Comparison of ENCODE assay signal across 35 cellular contexts in the genomic region with DNA sequence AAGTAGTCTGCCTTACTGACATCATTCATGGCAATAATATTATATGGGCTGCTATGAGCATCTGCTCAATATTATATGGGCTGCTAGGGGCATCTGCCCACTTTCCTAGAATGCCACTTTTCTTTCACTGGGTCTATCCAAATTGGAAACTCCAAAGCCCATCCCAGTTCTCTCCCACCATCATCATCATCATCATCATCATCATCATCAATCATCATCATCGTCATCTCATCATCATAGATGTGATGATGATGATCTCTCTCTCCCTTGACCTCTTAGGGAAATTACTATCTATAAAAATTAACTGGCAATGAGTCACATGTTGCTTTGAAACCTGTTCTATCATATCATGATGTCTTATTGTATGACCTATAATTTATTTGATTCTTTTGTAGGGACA.
"Had no signal": no experiment of that assay in that cellular context is flagged by ENCODE, and none has a peak within 500 bp of the region (broad histone marks: within the 10 kb centered on the region; RNA-seq: fewer than 3 reads in every experiment).

No MANE protein-coding gene starts in this region.

- H3K4me3 ChIP-seq: MG63 had no signal

- DNase-seq: Karpas-422, Kasumi-1, MG63, MM.1S, MV-4-11, NCI-H1048, NCI-H1092, NCI-H1092 treated with DMSO at 0.1 percent for 48 hours, NCI-H1105, NCI-H1105 treated with DMSO at 0.1 percent for 48 hours, NCI-H1417, NCI-H1417 treated with DMSO at 0.1 percent for 48 hours, NCI-H1436, NCI-H1436 treated with DMSO at 0.1 percent for 48 hours, NCI-H146, NCI-H1694, NCI-H1694 treated with DMSO at 0.1 percent for 48 hours, NCI-H187, NCI-H187 treated with DMSO at 0.1 percent for 48 hours, NCI-H1930, NCI-H2029, NCI-H2029 treated with DMSO at 0.1 percent for 48 hours, NCI-H2081, NCI-H2081 treated with DMSO at 0.1 percent for 48 hours, NCI-H2107, NCI-H2171, NCI-H2171 treated with DMSO at 0.1 percent for 48 hours, NCI-H2227 treated with DMSO at 0.1 percent for 48 hours, NCI-H226, NCI-H345, NCI-H446, NCI-H446 treated with DMSO at 0.1 percent for 48 hours, NCI-H510A, NCI-H510A treated with DMSO at 0.1 percent for 48 hours, NCI-H524 had no signal

- H3K9me3 ChIP-seq: MG63 had no signal

- H3K36me3 ChIP-seq: MG63 had no signal

- H3K27me3 ChIP-seq: MG63 had no signal
